Comparison of ENCODE assay signal across 8 cellular contexts in the genomic region with DNA sequence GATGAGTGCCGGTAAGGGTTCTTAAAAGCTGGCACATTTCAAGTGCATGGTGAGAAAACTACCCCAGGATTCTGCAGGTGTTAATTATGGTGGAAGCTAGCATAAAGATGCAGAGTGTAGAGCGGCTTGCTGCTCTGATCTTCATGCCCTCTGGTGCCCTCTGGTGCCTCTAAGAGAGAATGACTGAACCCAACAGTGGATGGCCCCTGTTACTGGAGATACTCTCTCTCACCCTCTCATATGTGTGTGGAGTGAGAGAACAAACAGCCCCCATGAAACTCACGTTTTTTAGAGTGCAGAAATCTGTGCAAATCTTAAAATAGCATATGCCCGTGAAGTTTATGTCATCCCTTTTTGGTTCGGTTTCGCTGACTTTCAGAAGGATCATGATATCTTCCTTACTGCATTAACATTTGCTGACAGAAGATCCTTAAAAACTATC.
A peak's percentile ranks its signal among the peaks of the same experiment; 100 is the strongest.
DNase-seq lines count a peak whose midpoint lies in the region; ATAC-seq lines count a peak whose summit lies in the region.

No MANE protein-coding gene starts in this region.

- POLR2A ChIA-PET in CD8-positive, alpha-beta memory T cell (lab: Charles Lee) = no interaction called here

- no peaks in the 10 kb centered on the region for H3K36me3 Mint-ChIP-seq in CD8-positive, alpha-beta memory T cell

- no peaks in the 10 kb centered on the region for H3K4me1 ChIP-seq in CD8-positive, alpha-beta memory T cell (ENCODE audit: insufficient read depth, low read length)

- no peak overlapping the region for H3K27ac Mint-ChIP-seq in CD8-positive, alpha-beta memory T cell

- H3K27ac ChIP-seq in CD8-positive, alpha-beta memory T cell (ENCODE audit: low read depth, low read length) = no peak overlapping the region

- peaks cover 0 to 3% of the 10 kb centered on the region in 2 donors for H3K27me3 Mint-ChIP-seq in CD8-positive, alpha-beta memory T cell

- ATAC-seq in GM19328 (IDR thresholded peaks at IDR 0.05; ENCODE audit: unreplicated experiment) = peak; percentile 100
- peak; percentile 98 for ATAC-seq in HG03280 (IDR thresholded peaks at IDR 0.05; ENCODE audit: unreplicated experiment)

- no peak overlapping the region for H3K4me3 Mint-ChIP-seq in CD8-positive, alpha-beta memory T cell

- no peak overlapping the region for H3K4me3 ChIP-seq in CD8-positive, alpha-beta memory T cell (ENCODE audit: low read length)

- H3K36me3 ChIP-seq in CD8-positive, alpha-beta memory T cell (ENCODE audit: insufficient read depth, low read length) = no peaks in the 10 kb centered on the region

- peaks cover 0 to 5% (median 0%) of the 10 kb centered on the region in 5 donors for H3K9me3 Mint-ChIP-seq in CD8-positive, alpha-beta memory T cell

- H3K9me3 ChIP-seq in CD8-positive, alpha-beta memory T cell (ENCODE audit: low read length) = no peaks in the 10 kb centered on the region

- no peaks in the 10 kb centered on the region for H3K27me3 ChIP-seq in CD8-positive, alpha-beta memory T cell (ENCODE audit: insufficient read depth, low read length, poor library complexity, severe bottlenecking)

- CTCF ChIA-PET in CD8-positive, alpha-beta memory T cell (lab: Charles Lee) = no interaction called here

- peak in 3 of 5 donors; percentile 1 to 25 (median 14) for DNase-seq in CD8-positive, alpha-beta memory T cell
- DNase-seq in NCI-H2227 treated with DMSO at 0.1 percent for 48 hours (lab: John Stamatoyannopoulos, UW) (peak; percentile 31), dermis microvascular lymphatic vessel endothelial cell (ENCODE audit: low read depth in 2 of 2) (peak; percentile 45 to 60), lung microvascular endothelial cell (ENCODE audit: low read depth in 2 of 2) (peak; percentile 66 to 78)
- peak; percentile 31 for DNase-seq in activated CD4-positive, CD25-positive, alpha-beta regulatory T cell treated with anti-CD3 and anti-CD28 coated beads, Interleukin-2, amount 50 U/mL, for 72 hours
- DNase-seq in stimulated activated CD8-positive, alpha-beta memory T cell treated with anti-CD3 and anti-CD28 coated beads, Interleukin-4, amount 100 ng/mL, for 48 hours = peak; percentile 40

- H3K4me1 Mint-ChIP-seq in CD8-positive, alpha-beta memory T cell = no peaks in the 10 kb centered on the region

Comparison
In these comparisons a context has a peak if more than half of its experiments do, and no peak if none do; other contexts are left out.
1. DNase-seq: peak in every context shown above with its lines; median percentile 72 in lung microvascular endothelial cell; 52 in dermis microvascular lymphatic vessel endothelial cell; 40 in stimulated activated CD8-positive, alpha-beta memory T cell treated with anti-CD3 and anti-CD28 coated beads, Interleukin-4, amount 100 ng/mL, for 48 hours; 31 in NCI-H2227 treated with DMSO at 0.1 percent for 48 hours; 31 in activated CD4-positive, CD25-positive, alpha-beta regulatory T cell treated with anti-CD3 and anti-CD28 coated beads, Interleukin-2, amount 50 U/mL, for 72 hours; 14 in CD8-positive, alpha-beta memory T cell.